Comparison of ENCODE assay signal across 14 cellular contexts in genomic region chr1:10497109-10497508, GRCh38. TPM values are rescaled to one million over a fixed set of nuclear protein-coding genes. Genes with fewer than 3 reads are reported as not detected.
"Had no signal": no experiment of that assay in that cellular context is flagged by ENCODE, and none has a peak within 500 bp of the region (broad histone marks: within the 10 kb centered on the region; RNA-seq: fewer than 3 reads in every experiment).

No MANE protein-coding gene starts in this region.

- ATAC-seq: activated CD4-positive, CD25-positive, alpha-beta regulatory T cell treated with anti-CD3 and anti-CD28 coated beads, Interleukin-2, amount 50 U/mL, for 24 hours; activated T-cell treated with anti-CD3 and anti-CD28 coated beads, Interleukin-2, amount 50 U/mL, for 72 hours; esophagus mucosa; left lobe of liver; pancreas had no signal

- H3K4me3 ChIP-seq: pancreas, tibial nerve had no signal

- H3K9me3 ChIP-seq: pancreas, tibial nerve had no signal

- H3K4me3 Mint-ChIP-seq: brain, memory B cell had no signal

- DNase-seq: activated CD4-positive, alpha-beta T cell treated with anti-CD3 and anti-CD28 coated beads, Interleukin-2, amount 50 U/mL, for 4 hours; activated CD8-positive, alpha-beta memory T cell treated with anti-CD3 and anti-CD28 coated beads, Interleukin-2, amount 50 U/mL, for 4 hours; activated naive CD4-positive, alpha-beta T cell treated with Interleukin-2 at 50 U/mL for 16 hours; activated T-cell treated with anti-CD3 and anti-CD28 coated beads, Interleukin-2, amount 50 U/mL, for 72 hours; amniotic stem cell; pancreas; retina had no signal

- H3K27me3 ChIP-seq: pancreas, tibial nerve had no signal

- H3K36me3 ChIP-seq: pancreas had no signal

- H3K27me3 Mint-ChIP-seq: brain, memory B cell had no signal

- H3K9me3 Mint-ChIP-seq: activated T-cell treated with anti-CD3 and anti-CD28 coated beads, Interleukin-2, amount 50 U/mL, for 72 hours; brain; memory B cell had no signal

- H3K27ac ChIP-seq: pancreas, tibial nerve had no signal

RNA-seq across cellular contexts. Expression of gene CORT, which starts 47.3 kb away (rescaled TPM):
- total RNA-seq: chondrocyte, left lobe of liver had no signal
